ENCODE assay signal across 10 cellular contexts in the genomic region with DNA sequence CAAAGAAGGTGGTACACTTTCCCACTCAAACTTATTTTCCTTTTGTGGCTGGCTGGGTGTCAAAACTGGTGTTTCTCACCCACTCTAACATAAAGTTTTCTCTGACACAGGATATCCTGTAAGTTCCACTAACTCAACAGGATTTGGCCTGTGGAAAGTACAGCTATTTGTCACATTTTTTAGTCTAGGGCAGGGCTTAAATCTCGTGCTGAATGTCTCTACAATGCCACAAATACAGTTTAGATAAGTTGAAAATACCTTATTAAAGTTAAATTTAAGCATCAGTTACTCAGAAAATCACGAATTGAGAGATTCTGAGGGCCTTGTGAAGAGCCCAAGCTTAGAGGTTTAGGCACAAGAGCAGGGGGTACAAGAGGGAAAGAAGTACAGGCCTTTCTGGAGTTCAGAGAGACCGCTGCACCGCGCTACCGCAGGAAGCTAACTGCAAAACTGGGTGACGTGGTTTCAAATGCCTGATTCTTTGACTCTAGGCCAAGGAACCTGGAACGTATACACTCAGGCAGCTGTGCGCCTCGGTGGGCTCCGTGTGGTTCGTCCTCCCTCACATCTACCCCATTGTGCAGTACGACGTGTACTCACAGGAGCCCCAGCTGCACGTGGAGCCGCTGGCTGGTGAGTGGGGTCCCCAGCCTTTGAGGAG. TPM values are rescaled to one million over a fixed set of nuclear protein-coding genes. Genes with fewer than 3 reads are reported as not detected.
DNase-seq lines count a peak whose midpoint lies in the region; ATAC-seq and TF ChIP-seq lines count a peak whose summit lies in the region.
"Had no signal": no experiment of that assay in that cellular context is flagged by ENCODE, and none has a peak within 500 bp of the region (broad histone marks: within the 10 kb centered on the region; RNA-seq: fewer than 3 reads in every experiment).

No MANE protein-coding gene starts in this region.

- peak overlapping the region; percentile 95 for H3K27ac Mint-ChIP-seq in CD8-positive, alpha-beta T cell
- peak overlapping the region; percentile 95 for H3K27ac Mint-ChIP-seq in endothelial cell (ENCODE audit: unreplicated experiment)
- no peak overlapping the region for H3K27ac Mint-ChIP-seq in nephron progenitor cell

- ATAC-seq in CD8-positive, alpha-beta T cell = peak; percentile 76
- no peak for ATAC-seq in GM18519 (IDR thresholded peaks at IDR 0.05; ENCODE audit: low FRiP score, unreplicated experiment)

- H3K36me3 Mint-ChIP-seq in CD8-positive, alpha-beta T cell = peaks cover 73% of the 10 kb centered on the region
- H3K36me3 Mint-ChIP-seq in endothelial cell (ENCODE audit: low read depth, unreplicated experiment) (peaks cover 36% of the 10 kb centered on the region), nephron progenitor cell (ENCODE audit: low read depth) (peaks cover 51% of the 10 kb centered on the region)

- peak; percentile 46 to 87 (median 71) for DNase-seq in CD8-positive, alpha-beta T cell
- DNase-seq in activated T-cell treated with anti-CD3 and anti-CD28 coated beads for 24 hours (ENCODE audit: low read depth) (peak; percentile 46), endothelial cell (ENCODE audit: low spot score) (no peak), nephron progenitor cell (no peak), EL (no peak), NCI-H69 (lab: John Stamatoyannopoulos, UW) (no peak)
- DNase-seq in stimulated activated CD4-positive, alpha-beta T cell treated with anti-CD3 and anti-CD28 coated beads, Interleukin-15, amount 100 ng/mL, for 48 hours (ENCODE audit: low read depth in 2 of 2) = peak; percentile 48 to 55
- DNase-seq: cerebellar nuclear complex had no signal

- peak overlapping the region; percentile 25 for H3K4me3 ChIP-seq in CD8-positive, alpha-beta T cell (ENCODE audit: low read depth, low read length)
- H3K4me3 ChIP-seq: BLaER1 treated with 17β-estradiol and CSF1 and Interleukin-3, amounts not matched to agents 10 nM and 100 nM had no signal

- H3K27me3 Mint-ChIP-seq in CD8-positive, alpha-beta T cell (ENCODE audit: low read depth) = no peaks in the 10 kb centered on the region
- H3K27me3 Mint-ChIP-seq in endothelial cell (ENCODE audit: unreplicated experiment) = no peaks in the 10 kb centered on the region
- H3K27me3 Mint-ChIP-seq in nephron progenitor cell (ENCODE audit: low read depth, poor library complexity) = peaks cover 1% of the 10 kb centered on the region

- POLR2A ChIA-PET in CD8-positive, alpha-beta T cell (lab: Charles Lee) = interaction anchor here (0.9 to 3.9 kb wide), 9 partner anchors 9 to 790 kb away, joined by 3 to 25 read pairs (median 7); a partner anchor contains a TSS

- peak overlapping the region; percentile 73 for H3K27ac ChIP-seq in CD8-positive, alpha-beta T cell (ENCODE audit: low read depth, low read length)

- CTCF ChIA-PET in CD8-positive, alpha-beta T cell (lab: Charles Lee) = interaction anchor here (0.7 to 3.5 kb wide), 11 partner anchors 8 to 217 kb away, joined by 3 to 47 read pairs (median 4); no protein-coding TSS in a partner anchor

- H3K4me1 Mint-ChIP-seq in CD8-positive, alpha-beta T cell (ENCODE audit: low read depth) = peaks cover 90% of the 10 kb centered on the region
- H3K4me1 Mint-ChIP-seq in endothelial cell (ENCODE audit: unreplicated experiment) (peaks cover 12% of the 10 kb centered on the region), nephron progenitor cell (no peaks in the 10 kb centered on the region)

- H3K9me3 Mint-ChIP-seq in CD8-positive, alpha-beta T cell = no peaks in the 10 kb centered on the region
- H3K9me3 Mint-ChIP-seq in endothelial cell (ENCODE audit: unreplicated experiment) = no peaks in the 10 kb centered on the region
- no peaks in the 10 kb centered on the region for H3K9me3 Mint-ChIP-seq in nephron progenitor cell

- peaks cover 23% of the 10 kb centered on the region for H3K36me3 ChIP-seq in CD8-positive, alpha-beta T cell (ENCODE audit: insufficient read depth, low read length)

- TF ChIP-seq CTCF in CD8-positive, alpha-beta T cell (IDR thresholded peaks at IDR 0.05) = no peak
- TF ChIP-seq CTCF in endothelial cell (IDR thresholded peaks at IDR 0.05; ENCODE audit: unreplicated experiment) (no peak), nephron progenitor cell (IDR thresholded peaks at IDR 0.05) (no peak)

- H3K4me3 Mint-ChIP-seq in CD8-positive, alpha-beta T cell = peak overlapping the region; percentile 74
- H3K4me3 Mint-ChIP-seq in endothelial cell (ENCODE audit: unreplicated experiment) = peak overlapping the region; percentile 71
- H3K4me3 Mint-ChIP-seq in nephron progenitor cell = no peak overlapping the region

- peaks cover 85% of the 10 kb centered on the region for H3K4me1 ChIP-seq in CD8-positive, alpha-beta T cell (ENCODE audit: insufficient read depth, low read length)

- no peaks in the 10 kb centered on the region for H3K27me3 ChIP-seq in CD8-positive, alpha-beta T cell (ENCODE audit: insufficient read depth, low read length)
- H3K27me3 ChIP-seq: BLaER1 treated with 17β-estradiol and CSF1 and Interleukin-3, amounts not matched to agents 10 nM and 100 nM had no signal

- H3K9me3 ChIP-seq in CD8-positive, alpha-beta T cell (ENCODE audit: low read length) = no peaks in the 10 kb centered on the region
- H3K9me3 ChIP-seq: BLaER1 treated with 17β-estradiol and CSF1 and Interleukin-3, amounts not matched to agents 10 nM and 100 nM had no signal

- intact Hi-C loops in CD8-positive, alpha-beta T cell (cut with DNase I, micrococcal nuclease) = loop anchor here (1.0 to 2.0 kb wide), 3 partner anchors 18 to 71 kb away; a partner anchor contains a TSS

RNA-seq across cellular contexts. Expression of a gene that starts 23.4 kb away (rescaled TPM):
- total RNA-seq in CD8-positive, alpha-beta T cell = 10 to 100 TPM; 15.7 to 22.9 TPM
- total RNA-seq in endothelial cell (ENCODE audit: unreplicated experiment) = 11.0 TPM

RNA-seq across cellular contexts. Expression of a gene that starts 49.7 kb away (rescaled TPM):
- 10 to 100 TPM in 1 of 2 experiments, 1 to 10 TPM in 1; 8.2 to 10.4 TPM for total RNA-seq in CD8-positive, alpha-beta T cell
- total RNA-seq in endothelial cell (ENCODE audit: unreplicated experiment) = 41.3 TPM

Comparison
In these comparisons a context has a peak if more than half of its experiments do, and no peak if none do; other contexts are left out.
1. DNase-seq: peak in CD8-positive, alpha-beta T cell (7 of 7), activated T-cell treated with anti-CD3 and anti-CD28 coated beads for 24 hours (single experiment) and stimulated activated CD4-positive, alpha-beta T cell treated with anti-CD3 and anti-CD28 coated beads, Interleukin-15, amount 100 ng/mL, for 48 hours (2 of 2); none in endothelial cell (single experiment), nephron progenitor cell (single experiment), EL (single experiment) and NCI-H69 (single experiment).